In the genomic region with DNA sequence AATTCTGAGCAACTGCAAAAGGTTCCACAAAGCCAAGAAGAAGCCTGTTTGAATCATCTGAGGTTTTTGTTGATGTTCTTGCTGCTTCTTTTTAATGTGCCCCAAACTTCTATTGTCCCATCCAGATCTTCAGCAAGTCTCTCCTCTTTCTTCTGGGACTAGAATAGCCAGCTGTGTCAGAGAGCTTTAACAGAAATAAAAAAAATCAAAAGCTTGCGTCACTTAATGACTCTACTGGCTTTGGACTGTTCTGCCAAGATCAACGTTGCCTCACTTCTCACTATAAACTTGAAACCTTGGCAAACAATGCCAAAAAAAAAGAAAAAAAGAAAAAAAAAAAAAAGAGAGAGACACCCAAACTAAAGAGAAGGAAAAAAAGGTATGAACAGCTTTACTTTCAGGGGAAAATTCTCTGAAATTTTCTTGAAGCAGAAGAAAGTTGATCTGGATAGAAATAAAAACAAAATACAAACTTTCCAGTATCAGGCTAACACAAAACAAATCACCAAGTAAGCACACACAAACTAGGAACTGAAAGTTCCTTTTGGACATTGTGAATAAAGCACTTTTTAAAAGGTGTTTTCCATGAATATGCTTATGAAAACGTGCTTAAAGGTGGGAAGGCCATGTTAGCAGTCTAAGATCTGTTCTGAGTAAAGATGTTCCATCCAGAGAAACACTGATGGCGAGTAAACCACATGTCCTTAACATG, we compare ENCODE assay signal across 9 cellular contexts. TPM values are rescaled to one million over a fixed set of nuclear protein-coding genes. Genes with fewer than 3 reads are reported as not detected.
DNase-seq lines count a peak whose midpoint lies in the region; ATAC-seq and TF ChIP-seq lines count a peak whose summit lies in the region.
"Had no signal": no experiment of that assay in that cellular context is flagged by ENCODE, and none has a peak within 500 bp of the region (broad histone marks: within the 10 kb centered on the region; RNA-seq: fewer than 3 reads in every experiment).

No MANE protein-coding gene starts in this region.

- H3K27me3 ChIP-seq in right atrium auricular region = no peaks in the 10 kb centered on the region
- H3K27me3 ChIP-seq in smooth muscle cell (ENCODE audit: low read depth) = no peaks in the 10 kb centered on the region

- no peak overlapping the region for H3K9ac ChIP-seq in smooth muscle cell (ENCODE audit: low read depth)
- H3K9ac ChIP-seq: SK-N-SH had no signal

- H3K27ac ChIP-seq in right atrium auricular region (peak overlapping the region; percentile 74 to 91), smooth muscle cell (ENCODE audit: low read depth) (peak overlapping the region; percentile 11)

- ATAC-seq in HG03565 (IDR thresholded peaks at IDR 0.05; ENCODE audit: unreplicated experiment) = no peak

- H3K4me2 ChIP-seq in smooth muscle cell = no peak overlapping the region
- H3K4me2 ChIP-seq: SK-N-SH had no signal

- TF ChIP-seq CTCF in GM13976 (IDR thresholded peaks at IDR 0.05; ENCODE audit: borderline replicate concordance, control extremely low read depth, extremely low read depth, insufficient read depth, missing control alignments) = no peak
- no peak for TF ChIP-seq CTCF in astrocyte of the cerebellum (IDR thresholded peaks at IDR 0.05; ENCODE audit: low read depth, low read length, missing control alignments)
- no peak for TF ChIP-seq CTCF in right atrium auricular region (IDR thresholded peaks at IDR 0.05)
- TF ChIP-seq CTCF in smooth muscle cell (IDR thresholded peaks at IDR 0.05; ENCODE audit: borderline replicate concordance, insufficient read depth, poor library complexity, severe bottlenecking) = no peak

- in situ Hi-C loops in GM13976 (cut with MboI; ENCODE audit: low sequenced_read_pairs, unreplicated experiment) = no loop called here
- in situ Hi-C loops in astrocyte of the cerebellum (cut with HindIII; ENCODE audit: low sequenced_read_pairs) = no loop called here

- H2AFZ ChIP-seq in smooth muscle cell (ENCODE audit: low read depth) = no peak overlapping the region

- H3K4me3 ChIP-seq in astrocyte of the cerebellum (ENCODE audit: low read depth, low read length) (peak overlapping the region; percentile 1), right atrium auricular region (peak overlapping the region; percentile 29), smooth muscle cell (no peak overlapping the region)

- WGBS in smooth muscle cell (ENCODE audit: low lambda C conversion rate) = 74% methylated on average over 4 of the region's 4 CpGs

- no peaks in the 10 kb centered on the region for H4K20me1 ChIP-seq in smooth muscle cell (ENCODE audit: low read depth)

- DNase-seq in GM13976 (ENCODE audit: low spot score) (peak; percentile 37), astrocyte of the cerebellum (ENCODE audit: low read depth) (peak; percentile 79), right atrium auricular region (ENCODE audit: low spot score) (no peak), smooth muscle cell (lab: John Stamatoyannopoulos, UW; ENCODE audit: unreplicated experiment) (no peak), DMS53 treated with DMSO at 0.1 percent for 48 hours (lab: John Stamatoyannopoulos, UW; ENCODE audit: unreplicated experiment) (no peak), activated T-cell treated with anti-CD3 and anti-CD28 coated beads for 4 hours (no peak)
- no peak for DNase-seq in stimulated activated CD4-positive, alpha-beta T cell treated with anti-CD3 and anti-CD28 coated beads, Interleukin-2, amount 100 ng/mL, for 24 hours
- DNase-seq: SK-N-SH had no signal

- H3F3A ChIP-seq in smooth muscle cell (ENCODE audit: low read depth) = no peaks in the 10 kb centered on the region

- no peaks in the 10 kb centered on the region for H3K9me3 ChIP-seq in right atrium auricular region
- H3K9me3 ChIP-seq in smooth muscle cell (replicated peaks; ENCODE audit: low read depth) = no peaks in the 10 kb centered on the region
- H3K9me3 ChIP-seq: SK-N-SH had no signal

- H3K4me1 ChIP-seq in right atrium auricular region (peaks cover 0 to 34% of the 10 kb centered on the region in 2 donors), smooth muscle cell (ENCODE audit: low read depth) (peaks cover 2% of the 10 kb centered on the region)

- no peaks in the 10 kb centered on the region for H3K79me2 ChIP-seq in smooth muscle cell (ENCODE audit: low read depth)

- H3K36me3 ChIP-seq in right atrium auricular region (no peaks in the 10 kb centered on the region), smooth muscle cell (ENCODE audit: low read depth) (no peaks in the 10 kb centered on the region)

RNA-seq across cellular contexts. Expression of gene USP54, which starts 14.8 kb away (rescaled TPM):
- total RNA-seq in right atrium auricular region (10 to 100 TPM; 22.3 to 24.3 TPM), smooth muscle cell (8.2 and 10.2 TPM in 2 replicates)
- polyA plus RNA-seq in smooth muscle cell = 3.1 and 6.8 TPM in 2 replicates

Comparison
In these comparisons a context has a peak if more than half of its experiments do, and no peak if none do; other contexts are left out.
1. DNase-seq: peak in GM13976 (single experiment) and astrocyte of the cerebellum (single experiment); none in right atrium auricular region (single experiment), smooth muscle cell (single experiment), stimulated activated CD4-positive, alpha-beta T cell treated with anti-CD3 and anti-CD28 coated beads, Interleukin-2, amount 100 ng/mL, for 24 hours (0 of 2), DMS53 treated with DMSO at 0.1 percent for 48 hours (single experiment) and activated T-cell treated with anti-CD3 and anti-CD28 coated beads for 4 hours (single experiment).